In the genomic region with DNA sequence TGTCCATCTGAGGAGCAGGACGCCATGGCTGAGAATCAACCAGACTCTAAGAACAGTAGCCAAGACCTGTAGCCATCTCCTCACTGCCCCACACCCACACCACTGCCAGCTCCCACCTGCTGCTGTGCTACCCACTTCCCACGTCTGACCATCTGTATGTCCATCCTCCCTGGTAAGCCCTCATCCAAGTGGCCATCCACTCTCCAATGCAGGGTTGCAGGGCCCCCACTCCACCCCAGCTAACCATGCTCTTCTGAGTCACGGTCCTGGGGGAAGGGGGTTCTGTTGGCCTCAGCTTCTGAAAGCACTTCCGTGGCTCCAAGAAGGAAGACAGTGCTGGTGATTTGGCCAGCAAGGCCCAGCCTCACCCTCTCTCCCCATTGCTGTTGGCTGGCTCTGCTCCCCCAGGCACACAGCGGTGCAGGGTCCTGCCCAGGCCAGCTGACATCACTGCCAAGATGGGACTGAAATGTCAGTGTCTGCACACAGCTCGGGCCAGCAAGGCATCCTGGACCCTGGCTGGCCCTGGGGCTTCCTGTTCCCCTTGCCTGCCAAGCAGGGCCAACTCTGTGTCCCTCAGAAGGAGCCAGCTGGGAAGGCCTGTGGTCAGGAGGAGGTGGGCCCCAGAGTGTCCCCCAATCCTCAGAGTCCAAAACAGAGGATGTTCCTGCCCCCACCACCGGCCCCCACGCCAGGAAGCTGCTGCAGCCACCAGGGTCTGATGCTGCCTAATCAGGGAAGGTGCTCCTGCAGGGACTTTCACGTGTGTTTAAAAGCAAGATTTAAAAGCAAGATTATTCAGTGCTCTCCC, we compare ENCODE assay signal across 16 cellular contexts. TPM values are rescaled to one million over a fixed set of nuclear protein-coding genes. Genes with fewer than 3 reads are reported as not detected.
DNase-seq lines count a peak whose midpoint lies in the region; ATAC-seq and TF ChIP-seq lines count a peak whose summit lies in the region.
"Had no signal": no experiment of that assay in that cellular context is flagged by ENCODE, and none has a peak within 500 bp of the region (broad histone marks: within the 10 kb centered on the region; RNA-seq: fewer than 3 reads in every experiment).

No MANE protein-coding gene starts in this region.

- DNase-seq in activated CD4-positive, alpha-beta T cell treated with anti-CD3 and anti-CD28 coated beads for 48 hours = peak; percentile 1
- no peak for DNase-seq in activated CD4-positive, alpha-beta T cell treated with anti-CD3 and anti-CD28 coated beads, Interleukin-2, amount 10 ng/mL, durations not matched to agents 24 days and 14 days
- DNase-seq in activated CD8-positive, alpha-beta memory T cell treated with anti-CD3 and anti-CD28 coated beads, Interleukin-2, amount 10 ng/mL, durations not matched to agents 7 days and 5 days = peak; percentile 39
- DNase-seq in left colon (peak; percentile 1 to 7), spleen (peak; percentile 69), HCEC 1CT (no peak)
- DNase-seq: anterior cingulate cortex; kidney glomerular epithelial cell; MG63; NCI-H2029 treated with DMSO at 0.1 percent for 48 hours; stimulated activated naive B cell treated with anti-CD40 and anti-IgM and Interleukin-4, amounts not matched to agents 10 μg/mL and 1 μg/mL and 100 μg/mL, for 72 hours had no signal

- peaks cover 22% of the 10 kb centered on the region for H3K27me3 Mint-ChIP-seq in activated CD4-positive, alpha-beta T cell treated with anti-CD3 and anti-CD28 coated beads, Interleukin-2, amount 10 ng/mL, durations not matched to agents 24 days and 14 days
- peaks cover 22% of the 10 kb centered on the region for H3K27me3 Mint-ChIP-seq in activated CD8-positive, alpha-beta memory T cell treated with anti-CD3 and anti-CD28 coated beads, Interleukin-2, amount 10 ng/mL, durations not matched to agents 7 days and 5 days
- H3K27me3 Mint-ChIP-seq: stimulated activated naive B cell treated with anti-CD40 and anti-IgM and Interleukin-4, amounts not matched to agents 10 μg/mL and 1 μg/mL and 100 μg/mL, for 72 hours had no signal

- no peak overlapping the region for H3K4me3 ChIP-seq in spleen
- H3K4me3 ChIP-seq: MG63, SJSA1 had no signal

- H3K27ac ChIP-seq in spleen = peak overlapping the region in 1 of 8 donors; percentile 14
- H3K27ac ChIP-seq: SJSA1 had no signal

- ATAC-seq in activated CD8-positive, alpha-beta memory T cell treated with anti-CD3 and anti-CD28 coated beads, Interleukin-2, amount 10 ng/mL, durations not matched to agents 7 days and 5 days = no peak
- ATAC-seq in left colon (no peak), HG03095 (IDR thresholded peaks at IDR 0.05; ENCODE audit: unreplicated experiment) (no peak), HG03378 (IDR thresholded peaks at IDR 0.05; ENCODE audit: unreplicated experiment) (no peak)
- ATAC-seq: right cardiac atrium; stimulated activated naive B cell treated with anti-CD40 and anti-IgM and Interleukin-4, amounts not matched to agents 10 μg/mL and 1 μg/mL and 100 μg/mL, for 72 hours had no signal

- no peaks in the 10 kb centered on the region for H3K36me3 ChIP-seq in spleen
- H3K36me3 ChIP-seq: MG63, SJSA1 had no signal

- intact Hi-C loops in activated CD4-positive, alpha-beta T cell treated with anti-CD3 and anti-CD28 coated beads, Interleukin-2, amount 10 ng/mL, durations not matched to agents 24 days and 14 days (cut with micrococcal nuclease) = no loop called here
- intact Hi-C loops in left colon (cut with DNase I, micrococcal nuclease) (no loop called here), spleen (cut with DNase I; ENCODE audit: low total_unique reads) (no loop called here)

- no peak overlapping the region for H3K27ac Mint-ChIP-seq in activated CD4-positive, alpha-beta T cell treated with anti-CD3 and anti-CD28 coated beads, Interleukin-2, amount 10 ng/mL, durations not matched to agents 24 days and 14 days
- no peak overlapping the region for H3K27ac Mint-ChIP-seq in activated CD8-positive, alpha-beta memory T cell treated with anti-CD3 and anti-CD28 coated beads, Interleukin-2, amount 10 ng/mL, durations not matched to agents 7 days and 5 days
- H3K27ac Mint-ChIP-seq: stimulated activated naive B cell treated with anti-CD40 and anti-IgM and Interleukin-4, amounts not matched to agents 10 μg/mL and 1 μg/mL and 100 μg/mL, for 72 hours had no signal

- H3K4me1 Mint-ChIP-seq in activated CD4-positive, alpha-beta T cell treated with anti-CD3 and anti-CD28 coated beads, Interleukin-2, amount 10 ng/mL, durations not matched to agents 24 days and 14 days = no peaks in the 10 kb centered on the region
- H3K4me1 Mint-ChIP-seq in activated CD8-positive, alpha-beta memory T cell treated with anti-CD3 and anti-CD28 coated beads, Interleukin-2, amount 10 ng/mL, durations not matched to agents 7 days and 5 days = no peaks in the 10 kb centered on the region
- H3K4me1 Mint-ChIP-seq: stimulated activated naive B cell treated with anti-CD40 and anti-IgM and Interleukin-4, amounts not matched to agents 10 μg/mL and 1 μg/mL and 100 μg/mL, for 72 hours had no signal

- peaks cover 0 to 31% (median 13%) of the 10 kb centered on the region in 6 donors for H3K4me1 ChIP-seq in spleen
- H3K4me1 ChIP-seq: SJSA1 had no signal

- no peak for TF ChIP-seq CTCF in spleen (IDR thresholded peaks at IDR 0.05 in 8 of 11, conservative IDR thresholded peaks at IDR 0.05 in 3 of 11)

- peaks cover 0 to 24% (median 7%) of the 10 kb centered on the region in 8 donors for H3K9me3 ChIP-seq in spleen
- H3K9me3 ChIP-seq: SJSA1 had no signal

- CTCF ChIA-PET in activated CD8-positive, alpha-beta memory T cell treated with anti-CD3 and anti-CD28 coated beads, Interleukin-2, amount 10 ng/mL, durations not matched to agents 7 days and 5 days (lab: Charles Lee) = interaction anchor here (0.9 to 1.1 kb wide), 2 partner anchors 44 to 47 kb away, joined by 3 to 4 read pairs; no protein-coding TSS in a partner anchor

- H3K27me3 ChIP-seq in spleen (replicated peaks in 1 of 7) = no peaks in the 10 kb centered on the region
- H3K27me3 ChIP-seq: MG63 had no signal

- 54 to 59% (median 57%) methylated on average over 9 of the region's 9 CpGs for WGBS in spleen, 5 donors

- no peaks in the 10 kb centered on the region for H3K36me3 Mint-ChIP-seq in activated CD4-positive, alpha-beta T cell treated with anti-CD3 and anti-CD28 coated beads, Interleukin-2, amount 10 ng/mL, durations not matched to agents 24 days and 14 days (ENCODE audit: low read depth)
- H3K36me3 Mint-ChIP-seq in activated CD8-positive, alpha-beta memory T cell treated with anti-CD3 and anti-CD28 coated beads, Interleukin-2, amount 10 ng/mL, durations not matched to agents 7 days and 5 days = no peaks in the 10 kb centered on the region
- H3K36me3 Mint-ChIP-seq: stimulated activated naive B cell treated with anti-CD40 and anti-IgM and Interleukin-4, amounts not matched to agents 10 μg/mL and 1 μg/mL and 100 μg/mL, for 72 hours had no signal

- no peak for TF ChIP-seq POLR2A in spleen (IDR thresholded peaks at IDR 0.05)

- H3K4me3 Mint-ChIP-seq in activated CD4-positive, alpha-beta T cell treated with anti-CD3 and anti-CD28 coated beads, Interleukin-2, amount 10 ng/mL, durations not matched to agents 24 days and 14 days = no peak overlapping the region
- H3K4me3 Mint-ChIP-seq in activated CD8-positive, alpha-beta memory T cell treated with anti-CD3 and anti-CD28 coated beads, Interleukin-2, amount 10 ng/mL, durations not matched to agents 7 days and 5 days = no peak overlapping the region
- H3K4me3 Mint-ChIP-seq: stimulated activated naive B cell treated with anti-CD40 and anti-IgM and Interleukin-4, amounts not matched to agents 10 μg/mL and 1 μg/mL and 100 μg/mL, for 72 hours had no signal

- H3K9me3 Mint-ChIP-seq in activated CD4-positive, alpha-beta T cell treated with anti-CD3 and anti-CD28 coated beads, Interleukin-2, amount 10 ng/mL, durations not matched to agents 24 days and 14 days = no peaks in the 10 kb centered on the region
- H3K9me3 Mint-ChIP-seq in activated CD8-positive, alpha-beta memory T cell treated with anti-CD3 and anti-CD28 coated beads, Interleukin-2, amount 10 ng/mL, durations not matched to agents 7 days and 5 days (ENCODE audit: low read depth) = no peaks in the 10 kb centered on the region
- H3K9me3 Mint-ChIP-seq: stimulated activated naive B cell treated with anti-CD40 and anti-IgM and Interleukin-4, amounts not matched to agents 10 μg/mL and 1 μg/mL and 100 μg/mL, for 72 hours had no signal

RNA-seq across cellular contexts. Expression of a gene that starts 17.5 kb away (rescaled TPM):
- 0.63 and 0.66 TPM in 2 replicates for total RNA-seq in activated CD4-positive, alpha-beta T cell treated with anti-CD3 and anti-CD28 coated beads, Interleukin-2, amount 10 ng/mL, durations not matched to agents 24 days and 14 days
- 1 to 10 TPM; 3.2 to 4.2 TPM for total RNA-seq in activated CD8-positive, alpha-beta memory T cell treated with anti-CD3 and anti-CD28 coated beads, Interleukin-2, amount 10 ng/mL, durations not matched to agents 7 days and 5 days
- total RNA-seq in left colon (1 to 10 TPM in 1 of 2 donors, under 1 TPM in 1; 0.47 to 2.7 TPM), spleen (1 to 10 TPM; 2.5 to 7.1 (median 3.6) TPM)
- 1 to 10 TPM; 1.9 to 3.1 (median 2.1) TPM for polyA plus RNA-seq in spleen
- total RNA-seq: A673, SJSA1 had no signal

Comparison
In these comparisons a context has a peak if more than half of its experiments do, and no peak if none do; other contexts are left out.
1. DNase-seq: peak in activated CD4-positive, alpha-beta T cell treated with anti-CD3 and anti-CD28 coated beads for 48 hours (single experiment), activated CD8-positive, alpha-beta memory T cell treated with anti-CD3 and anti-CD28 coated beads, Interleukin-2, amount 10 ng/mL, durations not matched to agents 7 days and 5 days (single experiment), left colon (2 of 2) and spleen (single experiment); none in activated CD4-positive, alpha-beta T cell treated with anti-CD3 and anti-CD28 coated beads, Interleukin-2, amount 10 ng/mL, durations not matched to agents 24 days and 14 days (single experiment) and HCEC 1CT (single experiment).